ENCODE assay signal across 9 cellular contexts in the genomic region with DNA sequence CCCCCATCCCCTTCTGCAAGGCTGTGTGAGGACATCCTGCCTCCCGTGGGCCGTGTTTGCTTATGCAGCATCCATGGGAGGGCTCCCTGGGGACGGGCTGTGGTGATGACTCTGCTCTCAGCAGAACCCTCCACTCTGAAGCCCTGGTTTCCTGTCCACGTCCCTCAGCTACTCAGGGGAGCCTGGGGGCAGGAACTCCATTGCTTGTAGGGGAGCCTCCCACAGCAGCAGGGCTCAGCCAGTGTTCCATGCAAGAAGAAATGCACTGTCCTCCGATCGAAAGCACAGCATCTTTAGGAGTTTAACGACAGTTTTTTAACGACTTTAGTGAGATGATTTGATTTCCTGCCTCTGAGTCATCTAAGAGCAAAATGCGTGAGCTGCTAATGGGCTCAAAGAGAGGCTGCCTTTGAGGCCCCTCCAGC. TPM values are rescaled to one million over a fixed set of nuclear protein-coding genes. Genes with fewer than 3 reads are reported as not detected.
DNase-seq lines count a peak whose midpoint lies in the region; ATAC-seq, FAIRE-seq and TF ChIP-seq lines count a peak whose summit lies in the region.
"Had no signal": no experiment of that assay in that cellular context is flagged by ENCODE, and none has a peak within 500 bp of the region (broad histone marks: within the 10 kb centered on the region; RNA-seq: fewer than 3 reads in every experiment).

No MANE protein-coding gene starts in this region.

- H3K4me3 ChIP-seq in DND-41 (ENCODE audit: low read depth in 1 of 2, low read length in 2 of 2) (no peak overlapping the region), OCI-LY7 (ENCODE audit: low read depth, low read length, poor library complexity, severe bottlenecking) (no peak overlapping the region), kidney (ENCODE audit: low read length in 2 of 2) (no peak overlapping the region), mammary epithelial cell (replicated peaks in 1 of 3; ENCODE audit: insufficient read depth in 1 of 3, low read depth in 2 of 3, low read length in 3 of 3) (no peak overlapping the region)

- H3K4me1 ChIP-seq in DND-41 (ENCODE audit: insufficient read depth, low read length) = peaks cover 17% of the 10 kb centered on the region
- peaks cover 7% of the 10 kb centered on the region for H3K4me1 ChIP-seq in OCI-LY7 (ENCODE audit: insufficient read depth, low read length, poor library complexity, severe bottlenecking)
- H3K4me1 ChIP-seq in kidney (ENCODE audit: control insufficient read depth in 1 of 2, insufficient read depth in 1 of 2, low read depth in 1 of 2, low read length in 2 of 2) = no peaks in the 10 kb centered on the region
- no peaks in the 10 kb centered on the region for H3K4me1 ChIP-seq in mammary epithelial cell (ENCODE audit: insufficient read depth, low read length)

- H3K4me2 ChIP-seq in DND-41 (ENCODE audit: insufficient read depth, low read length) = no peak overlapping the region
- no peak overlapping the region; the same call in 1 of the 2 replicates for H3K4me2 ChIP-seq in OCI-LY7 (ENCODE audit: low read length)
- H3K4me2 ChIP-seq in mammary epithelial cell (ENCODE audit: insufficient read depth, low read depth, low read length) = no peak overlapping the region

- in situ Hi-C loops in mammary epithelial cell (cut with MboI; ENCODE audit: low sequenced_read_pairs in 2 of 2) = no loop called here

- BruUV-seq in OCI-LY7 (replicated peaks; lab: Mats Ljungman, UMichigan) (no TSS peak), mammary epithelial cell (replicated peaks; lab: Mats Ljungman, UMichigan) (no TSS peak)

- POLR2A ChIA-PET in OCI-LY7 (lab: Charles Lee) = no interaction called here

- H3K27ac ChIP-seq in DND-41 (ENCODE audit: low read length) (no peak overlapping the region), OCI-LY7 (ENCODE audit: low read depth, low read length, poor library complexity, severe bottlenecking) (no peak overlapping the region), kidney (ENCODE audit: low read depth in 2 of 2, low read length in 2 of 2) (no peak overlapping the region), mammary epithelial cell (ENCODE audit: insufficient read depth, low read depth, low read length) (no peak overlapping the region)

- H3K9me3 ChIP-seq in DND-41 (ENCODE audit: insufficient read depth, low read length, severe bottlenecking) (no peaks in the 10 kb centered on the region), OCI-LY7 (ENCODE audit: low read length) (no peaks in the 10 kb centered on the region), kidney (ENCODE audit: control insufficient read depth in 1 of 2, low read length in 2 of 2) (no peaks in the 10 kb centered on the region), mammary epithelial cell (replicated peaks; ENCODE audit: insufficient read depth, low read length) (no peaks in the 10 kb centered on the region)

- CTCF ChIA-PET in OCI-LY7 (lab: Charles Lee; ENCODE audit: unreplicated experiment) (no interaction called here), mammary epithelial cell (lab: Charles Lee; ENCODE audit: low non-redundant PET) (no interaction called here)

- DNase-seq in DND-41 (peak; percentile 82), OCI-LY7 (ENCODE audit: low spot score) (peak; percentile 47), germinal center (ENCODE audit: low spot score) (peak; percentile 43), kidney (no peak), NCI-H2227 (lab: John Stamatoyannopoulos, UW; ENCODE audit: unreplicated experiment) (no peak), mammary epithelial cell (no peak)

- H3K27me3 ChIP-seq in DND-41 (ENCODE audit: insufficient read depth, low read length, poor library complexity) (no peaks in the 10 kb centered on the region), mammary epithelial cell (ENCODE audit: insufficient read depth, low read length) (no peaks in the 10 kb centered on the region)

- WGBS in mammary epithelial cell (ENCODE audit: low coverage, missing lambda C conversion rate) = 64% methylated on average over 7 of the region's 9 CpGs

- ATAC-seq in DND-41 (ENCODE audit: insufficient read depth, low read depth) (peak; percentile 96), GM21447 (IDR thresholded peaks at IDR 0.05; ENCODE audit: unreplicated experiment) (peak; percentile 71), HG02763 (IDR thresholded peaks at IDR 0.05; ENCODE audit: unreplicated experiment) (no peak)

- H3K9ac ChIP-seq in DND-41 (ENCODE audit: low read depth, low read length) = no peak overlapping the region
- H3K9ac ChIP-seq in kidney (ENCODE audit: low read length in 2 of 2) = no peak overlapping the region
- no peak overlapping the region for H3K9ac ChIP-seq in mammary epithelial cell (ENCODE audit: insufficient read depth, low read length)

- H3K79me2 ChIP-seq in DND-41 (ENCODE audit: insufficient read depth, low read length) = peaks cover 48% of the 10 kb centered on the region
- peaks cover 7% of the 10 kb centered on the region; the same call in 1 of the 2 replicates for H3K79me2 ChIP-seq in OCI-LY7 (ENCODE audit: insufficient read depth, low read depth, low read length)
- H3K79me2 ChIP-seq in mammary epithelial cell (ENCODE audit: insufficient read depth, low read length) = no peaks in the 10 kb centered on the region

- dilution Hi-C loops in mammary epithelial cell (cut with HindIII; ENCODE audit: low sequenced_read_pairs) = no loop called here

- intact Hi-C loops in OCI-LY7 (cut with micrococcal nuclease; ENCODE audit: unreplicated experiment) = no loop called here
- intact Hi-C loops in kidney (cut with DNase I) = no loop called here
- intact Hi-C loops in mammary epithelial cell (cut with micrococcal nuclease) = no loop called here

- H2AFZ ChIP-seq in DND-41 (ENCODE audit: low read depth, low read length) (no peak overlapping the region), OCI-LY7 (ENCODE audit: low read length) (no peak overlapping the region), mammary epithelial cell (ENCODE audit: low read depth, low read length) (no peak overlapping the region)

- H3K36me3 ChIP-seq in DND-41 (ENCODE audit: insufficient read depth, low read length) = peaks cover 60% of the 10 kb centered on the region
- H3K36me3 ChIP-seq in OCI-LY7 (ENCODE audit: insufficient read depth, low read length) = peaks cover 35% of the 10 kb centered on the region; the same call in 1 of the 2 replicates
- H3K36me3 ChIP-seq in kidney (ENCODE audit: control insufficient read depth in 1 of 2, insufficient read depth in 2 of 2, low read length in 2 of 2) = no peaks in the 10 kb centered on the region
- no peaks in the 10 kb centered on the region for H3K36me3 ChIP-seq in mammary epithelial cell (ENCODE audit: insufficient read depth, low read length)

- no peak for FAIRE-seq in kidney (lab: Jason Lieb, UNC)
- FAIRE-seq: islet of Langerhans had no signal

- H3K9me2 ChIP-seq in OCI-LY7 (ENCODE audit: insufficient read depth, low read length) = no peaks in the 10 kb centered on the region

- H4K20me1 ChIP-seq in DND-41 (ENCODE audit: insufficient read depth, low read length) = peaks cover 90% of the 10 kb centered on the region
- H4K20me1 ChIP-seq in OCI-LY7 (ENCODE audit: insufficient read depth, low read length) = no peaks in the 10 kb centered on the region; the same call in 1 of the 2 replicates
- no peaks in the 10 kb centered on the region for H4K20me1 ChIP-seq in mammary epithelial cell (ENCODE audit: insufficient read depth, low read length)

- TF ChIP-seq CTCF in DND-41 (IDR thresholded peaks at IDR 0.05; ENCODE audit: borderline replicate concordance, extremely low read depth, low read length, poor library complexity, severe bottlenecking) (peak; percentile 37), OCI-LY7 (conservative IDR thresholded peaks at IDR 0.05; ENCODE audit: low read length) (no peak), kidney (IDR thresholded peaks at IDR 0.05; ENCODE audit: borderline replicate concordance, extremely low read depth, insufficient read depth) (no peak), mammary epithelial cell (conservative IDR thresholded peaks at IDR 0.05 in 1 of 2, IDR thresholded peaks at IDR 0.05 in 1 of 2; ENCODE audit: extremely low read depth in 1 of 2, insufficient read depth in 1 of 2, low read depth in 1 of 2, low read length in 2 of 2) (no peak)

RNA-seq across cellular contexts. Expression of gene KCNAB2, which starts 8.3 kb away (rescaled TPM):
- 42.1 and 46.7 TPM in 2 replicates for total RNA-seq in OCI-LY7 (2014; rRNA removed; shearing (Covaris generic))
- 120 and 133 TPM in 2 replicates for total RNA-seq in OCI-LY7 (2022)
- 28.1 TPM for total RNA-seq in kidney
- polyA plus RNA-seq in kidney (ENCODE audit: insufficient read depth, low read depth, low replicate concordance) = 19.6 TPM
- total RNA-seq in mammary epithelial cell = 1 to 10 TPM; 4.8 to 7.4 TPM
- polyA plus RNA-seq in mammary epithelial cell = 4.8 TPM
- polyA minus RNA-seq in mammary epithelial cell = 14.3 TPM

RNA-seq across cellular contexts. Expression of gene NPHP4, which starts 45.1 kb away (rescaled TPM):
- total RNA-seq in OCI-LY7 (2014; rRNA removed; shearing (Covaris generic)) = 9.2 and 13.4 TPM in 2 replicates
- total RNA-seq in OCI-LY7 (2022) (23.0 and 24.2 TPM in 2 replicates), kidney (16.1 TPM), mammary epithelial cell (10 to 100 TPM in 1 of 2 donors, 1 to 10 TPM in 1; 8.2 to 18.4 TPM)
- polyA plus RNA-seq in kidney (ENCODE audit: insufficient read depth, low read depth, low replicate concordance) (2.9 TPM), mammary epithelial cell (8.2 TPM)
- 19.7 TPM for polyA minus RNA-seq in mammary epithelial cell

Comparison
In these comparisons a context has a peak if more than half of its experiments do, and no peak if none do; other contexts are left out.
1. DNase-seq: peak in DND-41 (single experiment), OCI-LY7 (single experiment) and germinal center (single experiment); none in kidney (single experiment), NCI-H2227 (single experiment) and mammary epithelial cell (single experiment).